ENCODE assay signal across 8 cellular contexts in genomic region chr19:38229585-38230073, GRCh38. TPM values are rescaled to one million over a fixed set of nuclear protein-coding genes. Genes with fewer than 3 reads are reported as not detected.
DNase-seq lines count a peak whose midpoint lies in the region; ATAC-seq and TF ChIP-seq lines count a peak whose summit lies in the region.

No MANE protein-coding gene starts in this region.

- no peaks in the 10 kb centered on the region for H3K9me3 ChIP-seq in right lobe of liver

- peaks cover 0 to 20% of the 10 kb centered on the region in 2 donors for H3K27me3 ChIP-seq in right lobe of liver

- no peaks in the 10 kb centered on the region for H3K36me3 ChIP-seq in right lobe of liver

- DNase-seq in Daoy (ENCODE audit: low read depth) (peak; percentile 95), NCI-H2227 (lab: John Stamatoyannopoulos, UW; ENCODE audit: unreplicated experiment) (peak; percentile 100), cerebellar cortex (ENCODE audit: low spot score) (peak; percentile 94), right lobe of liver (no peak)
- peak; percentile 13 for DNase-seq in stimulated activated CD8-positive, alpha-beta memory T cell treated with anti-CD3 and anti-CD28 coated beads, Interleukin-12 subunit alpha, Interleukin-12 subunit beta, amount 100 ng/mL, for 4 hours (ENCODE audit: low read depth)

- TF ChIP-seq POLR2A in right lobe of liver (IDR thresholded peaks at IDR 0.05), result no peak

- no peak overlapping the region for H3K27ac ChIP-seq in right lobe of liver

- no peak overlapping the region for H3K4me3 ChIP-seq in right lobe of liver

- no CpG with 5 or more reads among the region's 54 CpGs for WGBS in right lobe of liver (ENCODE audit: insufficient coverage, low coverage, low lambda C conversion rate, missing lambda C conversion rate)

- no peak for TF ChIP-seq CTCF in right lobe of liver (IDR thresholded peaks at IDR 0.05)

- no peaks in the 10 kb centered on the region for H3K4me1 ChIP-seq in right lobe of liver

- intact Hi-C loops in right lobe of liver (cut with DNase I), result loop anchor here (10.0 kb wide), 1 partner anchor 335 kb away; no protein-coding TSS in a partner anchor

- ATAC-seq in HG02678 (IDR thresholded peaks at IDR 0.05; ENCODE audit: unreplicated experiment), result peak; percentile 74
- peak; percentile 88 to 91 for ATAC-seq in activated CD4-positive, CD25-positive, alpha-beta regulatory T cell treated with anti-CD3 and anti-CD28 coated beads, Interleukin-2, amount 50 U/mL, for 24 hours
- peak; percentile 26 to 62 (median 60) for ATAC-seq in right lobe of liver
- no peak for ATAC-seq in HG02763 (IDR thresholded peaks at IDR 0.05; ENCODE audit: unreplicated experiment)

RNA-seq across cellular contexts. Expression of gene DPF1, which starts 5.6 kb away (rescaled TPM):
- total RNA-seq in Daoy (2014; rRNA removed; shearing (Covaris generic)), result 5.3 and 6.4 TPM in 2 replicates
- total RNA-seq in right lobe of liver, result not detected

RNA-seq across cellular contexts. Expression of gene PPP1R14A, which starts 26.5 kb away (rescaled TPM):
- 6.1 TPM in 1 of 2 replicates, not detected in the other for total RNA-seq in Daoy (2014; rRNA removed; shearing (Covaris generic))
- 1 to 10 TPM; 2.7 to 8.7 (median 6.7) TPM for total RNA-seq in right lobe of liver

RNA-seq across cellular contexts. Expression of gene SPINT2, which starts 34.7 kb away (rescaled TPM):
- total RNA-seq in Daoy (2014; rRNA removed; shearing (Covaris generic)), result 3.3 and 5.5 TPM in 2 replicates
- total RNA-seq in right lobe of liver, result 10 to 100 TPM in 1 of 6 experiments, 1 to 10 TPM in 5; 3.5 to 19.1 (median 6.2) TPM

Comparison
In these comparisons a context has a peak if more than half of its experiments do, and no peak if none do; other contexts are left out.
1. DNase-seq: peak in Daoy (single experiment), NCI-H2227 (single experiment), cerebellar cortex (single experiment) and stimulated activated CD8-positive, alpha-beta memory T cell treated with anti-CD3 and anti-CD28 coated beads, Interleukin-12 subunit alpha, Interleukin-12 subunit beta, amount 100 ng/mL, for 4 hours (single experiment); none in right lobe of liver (0 of 3).